ENCODE assay signal across 1 cellular context in the genomic region with DNA sequence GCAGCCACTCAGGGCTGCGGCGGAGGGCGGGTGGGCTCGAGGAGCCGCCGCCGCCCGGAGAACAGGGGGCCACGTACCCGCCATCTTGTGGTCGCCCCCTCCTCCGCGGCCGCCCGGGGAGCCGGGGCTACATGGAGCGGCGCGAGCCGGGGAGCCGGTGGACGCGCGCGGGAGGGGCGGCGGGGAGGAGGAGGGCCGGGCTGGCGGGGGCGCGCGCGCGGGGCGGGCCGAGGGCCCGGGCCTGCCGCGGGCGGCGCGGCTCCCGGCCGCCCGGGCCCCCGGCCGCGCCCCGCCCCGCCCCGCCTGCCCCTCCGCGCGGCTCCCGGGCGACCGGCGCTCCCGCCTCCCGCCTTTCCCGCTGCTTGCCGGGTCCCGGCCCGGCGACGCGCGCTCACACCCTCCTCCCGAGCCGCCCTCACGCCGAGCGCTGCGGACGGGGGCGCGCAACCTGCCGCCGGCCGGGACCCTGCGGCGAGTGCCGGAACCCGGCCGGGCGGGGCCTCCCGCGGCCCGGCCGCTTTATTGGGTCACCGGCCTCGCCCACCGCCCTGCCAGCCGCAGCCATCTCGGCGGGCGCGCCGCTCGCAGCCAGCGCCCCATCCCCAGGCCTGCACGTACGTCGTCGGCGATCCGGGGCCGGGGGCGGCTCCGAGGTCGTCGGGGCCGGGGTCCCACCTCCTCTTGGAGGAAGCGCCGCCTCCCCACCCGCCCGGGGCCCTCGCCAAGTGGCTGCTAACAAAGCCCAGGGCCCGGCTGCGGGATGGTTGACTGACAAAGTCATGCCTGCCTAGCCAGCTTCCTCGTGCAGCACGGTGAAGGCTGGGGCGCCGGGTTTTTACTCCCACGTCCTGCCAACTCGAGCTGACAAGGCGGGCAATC.
TF ChIP-seq lines count a peak whose summit lies in the region.

A gene with protein sequence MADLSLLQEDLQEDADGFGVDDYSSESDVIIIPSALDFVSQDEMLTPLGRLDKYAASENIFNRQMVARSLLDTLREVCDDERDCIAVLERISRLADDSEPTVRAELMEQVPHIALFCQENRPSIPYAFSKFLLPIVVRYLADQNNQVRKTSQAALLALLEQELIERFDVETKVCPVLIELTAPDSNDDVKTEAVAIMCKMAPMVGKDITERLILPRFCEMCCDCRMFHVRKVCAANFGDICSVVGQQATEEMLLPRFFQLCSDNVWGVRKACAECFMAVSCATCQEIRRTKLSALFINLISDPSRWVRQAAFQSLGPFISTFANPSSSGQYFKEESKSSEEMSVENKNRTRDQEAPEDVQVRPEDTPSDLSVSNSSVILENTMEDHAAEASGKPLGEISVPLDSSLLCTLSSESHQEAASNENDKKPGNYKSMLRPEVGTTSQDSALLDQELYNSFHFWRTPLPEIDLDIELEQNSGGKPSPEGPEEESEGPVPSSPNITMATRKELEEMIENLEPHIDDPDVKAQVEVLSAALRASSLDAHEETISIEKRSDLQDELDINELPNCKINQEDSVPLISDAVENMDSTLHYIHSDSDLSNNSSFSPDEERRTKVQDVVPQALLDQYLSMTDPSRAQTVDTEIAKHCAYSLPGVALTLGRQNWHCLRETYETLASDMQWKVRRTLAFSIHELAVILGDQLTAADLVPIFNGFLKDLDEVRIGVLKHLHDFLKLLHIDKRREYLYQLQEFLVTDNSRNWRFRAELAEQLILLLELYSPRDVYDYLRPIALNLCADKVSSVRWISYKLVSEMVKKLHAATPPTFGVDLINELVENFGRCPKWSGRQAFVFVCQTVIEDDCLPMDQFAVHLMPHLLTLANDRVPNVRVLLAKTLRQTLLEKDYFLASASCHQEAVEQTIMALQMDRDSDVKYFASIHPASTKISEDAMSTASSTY (minus strand): TSS at position 159 of the 879 bp plus-strand sequence. CDS start 75 bp downstream, at position 84.

TF ChIP-seq in GM12878, 131 proteins besides CTCF, POLR2A, EP300 and RAD21 (continued from another document):
- peak in 1 of 2 experiments; percentile 36; a peak in 1 of 3 replicates for TF ChIP-seq EGR1 (IDR thresholded peaks at IDR 0.05; ENCODE audit: borderline replicate concordance in 1 of 2, low read depth in 2 of 2, low read length in 2 of 2)
- TF ChIP-seq DPF2 (IDR thresholded peaks at IDR 0.05): peak; percentile 43; the same call in 1 of the 2 replicates
- TF ChIP-seq GABPA (IDR thresholded peaks at IDR 0.05; ENCODE audit: low read depth): no peak
- TF ChIP-seq PAX8 (IDR thresholded peaks at IDR 0.05): no peak
- TF ChIP-seq, protein P1, sequence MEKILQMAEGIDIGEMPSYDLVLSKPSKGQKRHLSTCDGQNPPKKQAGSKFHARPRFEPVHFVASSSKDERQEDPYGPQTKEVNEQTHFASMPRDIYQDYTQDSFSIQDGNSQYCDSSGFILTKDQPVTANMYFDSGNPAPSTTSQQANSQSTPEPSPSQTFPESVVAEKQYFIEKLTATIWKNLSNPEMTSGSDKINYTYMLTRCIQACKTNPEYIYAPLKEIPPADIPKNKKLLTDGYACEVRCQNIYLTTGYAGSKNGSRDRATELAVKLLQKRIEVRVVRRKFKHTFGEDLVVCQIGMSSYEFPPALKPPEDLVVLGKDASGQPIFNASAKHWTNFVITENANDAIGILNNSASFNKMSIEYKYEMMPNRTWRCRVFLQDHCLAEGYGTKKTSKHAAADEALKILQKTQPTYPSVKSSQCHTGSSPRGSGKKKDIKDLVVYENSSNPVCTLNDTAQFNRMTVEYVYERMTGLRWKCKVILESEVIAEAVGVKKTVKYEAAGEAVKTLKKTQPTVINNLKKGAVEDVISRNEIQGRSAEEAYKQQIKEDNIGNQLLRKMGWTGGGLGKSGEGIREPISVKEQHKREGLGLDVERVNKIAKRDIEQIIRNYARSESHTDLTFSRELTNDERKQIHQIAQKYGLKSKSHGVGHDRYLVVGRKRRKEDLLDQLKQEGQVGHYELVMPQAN (conservative IDR thresholded peaks at IDR 0.05): 0 out of 2 replicates have a peak, but pooled peaks have one; percentile 17
- 0 out of 2 replicates have a peak, but pooled peaks have one; percentile 5 for TF ChIP-seq RUNX3 (IDR thresholded peaks at IDR 0.05; ENCODE audit: low read length)
- TF ChIP-seq NBN (IDR thresholded peaks at IDR 0.05): no peak
- peak; percentile 73 for TF ChIP-seq IKZF1 (conservative IDR thresholded peaks at IDR 0.05)
- peak; percentile 51; the same call in 1 of the 2 replicates for TF ChIP-seq YY1 (IDR thresholded peaks at IDR 0.05; ENCODE audit: low read depth, low read length)
- 0 out of 2 replicates have a peak, but pooled peaks have one; percentile 13 for TF ChIP-seq HDAC2 (IDR thresholded peaks at IDR 0.05)
- TF ChIP-seq POLR2AphosphoS5 (IDR thresholded peaks at IDR 0.05; ENCODE audit: low read length): 0 out of 2 replicates have a peak, but pooled peaks have one; percentile 10
- peak; percentile 47; the same call in 1 of the 2 replicates for TF ChIP-seq LARP7 (IDR thresholded peaks at IDR 0.05)
- TF ChIP-seq, protein P2, sequence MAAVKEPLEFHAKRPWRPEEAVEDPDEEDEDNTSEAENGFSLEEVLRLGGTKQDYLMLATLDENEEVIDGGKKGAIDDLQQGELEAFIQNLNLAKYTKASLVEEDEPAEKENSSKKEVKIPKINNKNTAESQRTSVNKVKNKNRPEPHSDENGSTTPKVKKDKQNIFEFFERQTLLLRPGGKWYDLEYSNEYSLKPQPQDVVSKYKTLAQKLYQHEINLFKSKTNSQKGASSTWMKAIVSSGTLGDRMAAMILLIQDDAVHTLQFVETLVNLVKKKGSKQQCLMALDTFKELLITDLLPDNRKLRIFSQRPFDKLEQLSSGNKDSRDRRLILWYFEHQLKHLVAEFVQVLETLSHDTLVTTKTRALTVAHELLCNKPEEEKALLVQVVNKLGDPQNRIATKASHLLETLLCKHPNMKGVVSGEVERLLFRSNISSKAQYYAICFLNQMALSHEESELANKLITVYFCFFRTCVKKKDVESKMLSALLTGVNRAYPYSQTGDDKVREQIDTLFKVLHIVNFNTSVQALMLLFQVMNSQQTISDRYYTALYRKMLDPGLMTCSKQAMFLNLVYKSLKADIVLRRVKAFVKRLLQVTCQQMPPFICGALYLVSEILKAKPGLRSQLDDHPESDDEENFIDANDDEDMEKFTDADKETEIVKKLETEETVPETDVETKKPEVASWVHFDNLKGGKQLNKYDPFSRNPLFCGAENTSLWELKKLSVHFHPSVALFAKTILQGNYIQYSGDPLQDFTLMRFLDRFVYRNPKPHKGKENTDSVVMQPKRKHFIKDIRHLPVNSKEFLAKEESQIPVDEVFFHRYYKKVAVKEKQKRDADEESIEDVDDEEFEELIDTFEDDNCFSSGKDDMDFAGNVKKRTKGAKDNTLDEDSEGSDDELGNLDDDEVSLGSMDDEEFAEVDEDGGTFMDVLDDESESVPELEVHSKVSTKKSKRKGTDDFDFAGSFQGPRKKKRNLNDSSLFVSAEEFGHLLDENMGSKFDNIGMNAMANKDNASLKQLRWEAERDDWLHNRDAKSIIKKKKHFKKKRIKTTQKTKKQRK (IDR thresholded peaks at IDR 0.05; ENCODE audit: low read depth, low read length): no peak
- 0 out of 2 replicates have a peak, but pooled peaks have one; percentile 5 for TF ChIP-seq SMARCA5 (IDR thresholded peaks at IDR 0.05)
- 0 out of 4 replicates have a peak, but pooled peaks of 1 of the 2 experiments have one; percentile 36 for TF ChIP-seq BHLHE40 (IDR thresholded peaks at IDR 0.05; ENCODE audit: borderline replicate concordance in 1 of 2, low read depth in 2 of 2, low read length in 1 of 2)
